In the genomic region with DNA sequence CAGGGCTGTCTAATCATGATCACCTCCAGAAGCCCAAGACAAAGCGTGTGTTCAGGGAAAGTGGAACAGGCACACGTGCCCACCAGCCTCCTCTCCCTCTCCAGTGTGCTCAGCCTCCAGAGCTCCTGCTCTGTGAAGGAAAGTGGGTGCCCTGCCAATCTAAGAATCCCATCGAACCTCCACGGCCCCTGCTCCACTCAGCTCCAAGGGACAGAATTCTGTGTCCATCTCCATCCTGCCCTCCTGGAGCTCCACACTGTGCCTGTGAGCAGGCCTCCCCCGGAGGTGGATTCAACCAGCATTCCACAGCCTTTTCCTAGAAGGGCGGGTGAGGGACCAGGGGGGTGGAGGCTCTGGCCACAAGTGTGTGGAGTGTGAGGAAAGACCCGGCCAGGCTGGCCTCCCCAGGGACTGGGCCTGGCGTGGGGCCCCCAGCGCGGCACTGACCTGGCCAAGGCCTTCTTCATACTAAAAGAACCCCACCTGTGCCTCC, we compare ENCODE assay signal across 9 cellular contexts. TPM values are rescaled to one million over a fixed set of nuclear protein-coding genes. Genes with fewer than 3 reads are reported as not detected.
A peak's percentile ranks its signal among the peaks of the same experiment; 100 is the strongest.
DNase-seq lines count a peak whose midpoint lies in the region; ATAC-seq and TF ChIP-seq lines count a peak whose summit lies in the region.
"Had no signal": no experiment of that assay in that cellular context is flagged by ENCODE, and none has a peak within 500 bp of the region (broad histone marks: within the 10 kb centered on the region; RNA-seq: fewer than 3 reads in every experiment).

No MANE protein-coding gene starts in this region.

- WGBS in gastroesophageal sphincter (ENCODE audit: low coverage in 1 of 2), 2 donors: 18% methylated on average over 2 of the region's 10 CpGs; no CpG with 5 or more reads in 1 of the 2 donors

- DNase-seq in COLO668 (lab: John Stamatoyannopoulos, UW; ENCODE audit: unreplicated experiment) (peak; percentile 48), gastrocnemius medialis (peak in 1 of 2 donors; percentile 41), COR-L47 (lab: John Stamatoyannopoulos, UW) (no peak), NCI-H2171 treated with DMSO at 0.1 percent for 48 hours (lab: John Stamatoyannopoulos, UW) (no peak), GM13977 (ENCODE audit: low spot score) (no peak)
- DNase-seq in stimulated activated CD4-positive, alpha-beta T cell treated with anti-CD3 and anti-CD28 coated beads, Interleukin-4, amount 100 ng/mL, for 24 hours: no peak
- DNase-seq: SJCRH30 had no signal

- peak overlapping the region; percentile 100 for H3K27ac ChIP-seq in VCaP
- peak overlapping the region in 3 of 4 donors; percentile 89 to 92 (median 92) for H3K27ac ChIP-seq in gastroesophageal sphincter
- peak overlapping the region in 3 of 4 donors; percentile 33 to 93 (median 86) for H3K27ac ChIP-seq in gastrocnemius medialis
- H3K27ac ChIP-seq: SJCRH30 had no signal

- in situ Hi-C loops in gastrocnemius medialis (cut with MboI; ENCODE audit: low sequenced_read_pairs in 4 of 4) (loop anchor here in 2 of 4 donors (25.0 kb wide), 1 partner anchor 137 kb away; no protein-coding TSS in a partner anchor), GM13977 (cut with MboI; ENCODE audit: low pct_unique_long_range_greater_than_20kb, low sequenced_read_pairs, unreplicated experiment) (no loop called here)

- intact Hi-C loops in gastrocnemius medialis (cut with DNase I; ENCODE audit: low total_unique reads): no loop called here

- no peak for TF ChIP-seq CTCF in VCaP (conservative IDR thresholded peaks at IDR 0.05)
- no peak for TF ChIP-seq CTCF in gastroesophageal sphincter (IDR thresholded peaks at IDR 0.05)
- TF ChIP-seq CTCF in gastrocnemius medialis (IDR thresholded peaks at IDR 0.05 in 4 of 5, conservative IDR thresholded peaks at IDR 0.05 in 1 of 5): no peak
- no peak for TF ChIP-seq CTCF in GM13977 (IDR thresholded peaks at IDR 0.05; ENCODE audit: extremely low read depth, insufficient read depth, missing control alignments)

- ATAC-seq in gastroesophageal sphincter: peak; percentile 76
- ATAC-seq in gastrocnemius medialis: no peak

- H3K36me3 ChIP-seq in gastroesophageal sphincter: no peaks in the 10 kb centered on the region
- H3K36me3 ChIP-seq in gastrocnemius medialis: no peaks in the 10 kb centered on the region
- H3K36me3 ChIP-seq: SJCRH30 had no signal

- H3K4me1 ChIP-seq in gastroesophageal sphincter (peaks cover 22 to 100% (median 99%) of the 10 kb centered on the region in 3 donors), gastrocnemius medialis (peaks cover 81 to 89% of the 10 kb centered on the region in 2 donors)

- H3K27me3 ChIP-seq in gastroesophageal sphincter (no peaks in the 10 kb centered on the region), gastrocnemius medialis (no peaks in the 10 kb centered on the region)
- H3K27me3 ChIP-seq: SJCRH30 had no signal

- H3K9me3 ChIP-seq in gastroesophageal sphincter (no peaks in the 10 kb centered on the region), gastrocnemius medialis (no peaks in the 10 kb centered on the region)
- H3K9me3 ChIP-seq: SJCRH30 had no signal

- H3K4me3 ChIP-seq in gastroesophageal sphincter (peak overlapping the region in 1 of 2 donors; percentile 4), gastrocnemius medialis (no peak overlapping the region)
- H3K4me3 ChIP-seq: SJCRH30 had no signal

- no peak for TF ChIP-seq EP300 in gastroesophageal sphincter (IDR thresholded peaks at IDR 0.05)

- TF ChIP-seq POLR2A in gastroesophageal sphincter (IDR thresholded peaks at IDR 0.05) (no peak), gastrocnemius medialis (IDR thresholded peaks at IDR 0.05) (no peak)

RNA-seq across cellular contexts. Expression of gene EEIG1, which starts 6.0 kb away (rescaled TPM):
- 10 to 100 TPM in 3 of 4 donors, 1 to 10 TPM in 1; 7.0 to 22.0 (median 16.3) TPM for total RNA-seq in gastroesophageal sphincter
- 1 to 10 TPM; 1.8 to 4.5 (median 2.8) TPM for total RNA-seq in gastrocnemius medialis

RNA-seq across cellular contexts. Expression of gene DPM2, which starts 37.2 kb away (rescaled TPM):
- total RNA-seq in gastroesophageal sphincter (10 to 100 TPM in 2 of 4 donors, 1 to 10 TPM in 2; 8.9 to 15.0 (median 11.2) TPM), gastrocnemius medialis (10 to 100 TPM in 1 of 4 donors, 1 to 10 TPM in 3; 4.7 to 10.4 (median 5.9) TPM)

RNA-seq across cellular contexts. Expression of gene PIP5KL1, which starts 44.2 kb away (rescaled TPM):
- total RNA-seq in gastroesophageal sphincter: 1 to 10 TPM in 2 of 4 donors, under 1 TPM in 1, not detected in 1; 0.66 to 3.4 (median 3.1) TPM
- total RNA-seq in gastrocnemius medialis: 1 to 10 TPM in 1 of 4 donors, not detected in 3; 4.2 TPM

RNA-seq across cellular contexts. Expression of gene ST6GALNAC4, which starts 58.0 kb away (rescaled TPM):
- total RNA-seq in gastroesophageal sphincter: 10 to 100 TPM; 25.2 to 49.7 (median 31.7) TPM
- 10 to 100 TPM; 11.2 to 48.4 (median 23.6) TPM for total RNA-seq in gastrocnemius medialis
